8 cellular contexts compared by ENCODE assay signal in genomic region chr12:79420146-79420618, GRCh38.
A peak's percentile ranks its signal among the peaks of the same experiment; 100 is the strongest.
DNase-seq lines count a peak whose midpoint lies in the region; ATAC-seq, FAIRE-seq and TF ChIP-seq lines count a peak whose summit lies in the region.

No MANE protein-coding gene starts in this region.

- no peaks in the 10 kb centered on the region for H3K9me3 ChIP-seq in pancreas
- H3K9me3 ChIP-seq in suprapubic skin, result no peaks in the 10 kb centered on the region

- H3K4me1 Mint-ChIP-seq in activated naive CD4-positive, alpha-beta T cell treated with anti-CD3 and anti-CD28 coated beads for 36 hours (ENCODE audit: low read depth), result no peaks in the 10 kb centered on the region

- no peaks in the 10 kb centered on the region for H3K9me3 Mint-ChIP-seq in activated naive CD4-positive, alpha-beta T cell treated with anti-CD3 and anti-CD28 coated beads for 36 hours

- H3K27ac Mint-ChIP-seq in activated naive CD4-positive, alpha-beta T cell treated with anti-CD3 and anti-CD28 coated beads for 36 hours, result no peak overlapping the region

- H3K27me3 Mint-ChIP-seq in activated naive CD4-positive, alpha-beta T cell treated with anti-CD3 and anti-CD28 coated beads for 36 hours (ENCODE audit: low read depth), result no peaks in the 10 kb centered on the region

- H3K36me3 ChIP-seq in pancreas (no peaks in the 10 kb centered on the region), suprapubic skin (no peaks in the 10 kb centered on the region)

- CTCF ChIA-PET in activated naive CD4-positive, alpha-beta T cell treated with anti-CD3 and anti-CD28 coated beads for 36 hours (lab: Charles Lee), result interaction anchor here (1.0 kb wide), 1 partner anchor 130 kb away, joined by 3 read pairs; no protein-coding TSS in a partner anchor

- H3K36me3 Mint-ChIP-seq in activated naive CD4-positive, alpha-beta T cell treated with anti-CD3 and anti-CD28 coated beads for 36 hours (ENCODE audit: low read depth), result no peaks in the 10 kb centered on the region

- H3K4me3 Mint-ChIP-seq in activated naive CD4-positive, alpha-beta T cell treated with anti-CD3 and anti-CD28 coated beads for 36 hours, result no peak overlapping the region

- peak overlapping the region; percentile 38 for H3K27ac ChIP-seq in epithelial cell of prostate
- H3K27ac ChIP-seq in pancreas, result peak overlapping the region in 1 of 4 donors; percentile 35
- H3K27ac ChIP-seq in suprapubic skin, result no peak overlapping the region

- H3K4me1 ChIP-seq in pancreas (peaks cover 0 to 22% (median 10%) of the 10 kb centered on the region in 3 donors), suprapubic skin (peaks cover 46% of the 10 kb centered on the region)

- ATAC-seq in pancreas, result peak; percentile 64 to 89 (median 84)

- DNase-seq in NCI-H1694 treated with DMSO at 0.1 percent for 48 hours (lab: John Stamatoyannopoulos, UW) (peak; percentile 25), NCI-H1694 (lab: John Stamatoyannopoulos, UW) (no peak), NCI-H526 (lab: John Stamatoyannopoulos, UW) (peak; percentile 17 to 60), epithelial cell of prostate (ENCODE audit: low read depth, low spot score) (no peak), pancreas (peak in 1 of 6 donors; percentile 16), DMS153 (lab: John Stamatoyannopoulos, UW) (no peak), suprapubic skin (ENCODE audit: low spot score in 2 of 2) (no peak)
- DNase-seq in activated naive CD4-positive, alpha-beta T cell treated with anti-CD3 and anti-CD28 coated beads for 36 hours, result no peak

- H3K27me3 ChIP-seq in pancreas (peaks cover 0 to 3% (median 0%) of the 10 kb centered on the region in 4 donors), suprapubic skin (no peaks in the 10 kb centered on the region)

- TF ChIP-seq EP300 in suprapubic skin (IDR thresholded peaks at IDR 0.05), result no peak

- no peak for TF ChIP-seq POLR2A in suprapubic skin (IDR thresholded peaks at IDR 0.05)

- FAIRE-seq in pancreas (lab: Jason Lieb, UNC), result peak; percentile 47

- no peak overlapping the region for H3K4me3 ChIP-seq in pancreas
- no peak overlapping the region for H3K4me3 ChIP-seq in suprapubic skin

- TF ChIP-seq CTCF in pancreas (IDR thresholded peaks at IDR 0.05), result peak in 2 of 4 donors; percentile 18 to 23
- peak in 1 of 2 donors; percentile 33 for TF ChIP-seq CTCF in suprapubic skin (IDR thresholded peaks at IDR 0.05)

- intact Hi-C loops in pancreas (cut with DNase I), result no loop called here
- intact Hi-C loops in activated naive CD4-positive, alpha-beta T cell treated with anti-CD3 and anti-CD28 coated beads for 36 hours (cut with micrococcal nuclease), result loop anchor here (5.0 kb wide), 1 partner anchor 317 kb away; no protein-coding TSS in a partner anchor

Comparison
In these comparisons a context has a peak if more than half of its experiments do, and no peak if none do; other contexts are left out.
1. DNase-seq: peak in NCI-H1694 treated with DMSO at 0.1 percent for 48 hours (single experiment) and NCI-H526 (2 of 2); none in NCI-H1694 (single experiment), epithelial cell of prostate (single experiment), DMS153 (single experiment), suprapubic skin (0 of 2) and activated naive CD4-positive, alpha-beta T cell treated with anti-CD3 and anti-CD28 coated beads for 36 hours (single experiment).